Comparison of ENCODE assay signal across 1 cellular context in the genomic region with DNA sequence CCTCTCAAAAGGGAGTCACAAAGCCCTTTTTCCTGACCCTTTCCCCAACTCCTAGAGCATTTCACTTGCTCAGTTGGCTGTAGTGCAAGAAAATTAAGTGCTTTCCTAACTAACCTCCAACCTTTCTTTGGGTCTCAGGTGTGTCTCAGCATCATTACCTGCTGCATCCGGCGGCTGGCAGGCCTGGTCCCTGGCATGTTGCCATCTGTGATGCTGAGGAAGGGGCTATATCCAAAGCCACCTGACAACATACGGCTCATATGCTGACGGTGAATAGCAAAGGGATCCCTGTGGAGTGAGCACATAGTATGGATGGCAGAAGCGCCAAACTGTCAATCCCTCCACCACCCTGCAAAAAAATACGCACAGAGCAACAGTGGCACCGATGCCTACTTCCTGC.
TF ChIP-seq lines count a peak whose summit lies in the region.

No MANE protein-coding gene starts in this region.

TF ChIP-seq in IMR-90, 13 proteins besides CTCF, POLR2A, EP300 and RAD21:
- TF ChIP-seq CEBPB (IDR thresholded peaks at IDR 0.05; ENCODE audit: low read depth, low read length) (no peak), RFX5 (IDR thresholded peaks at IDR 0.05; ENCODE audit: low read depth, low read length) (no peak), RCOR1 (IDR thresholded peaks at IDR 0.05; ENCODE audit: insufficient replicate concordance, low read length) (no peak), MXI1 (IDR thresholded peaks at IDR 0.05; ENCODE audit: borderline replicate concordance, low read depth, low read length) (no peak), SMC3 (IDR thresholded peaks at IDR 0.05; ENCODE audit: low read depth, low read length) (no peak), MAFK (IDR thresholded peaks at IDR 0.05; ENCODE audit: low read depth, low read length) (no peak), BHLHE40 (IDR thresholded peaks at IDR 0.05; ENCODE audit: low read depth, low read length) (no peak), NFE2L2 (IDR thresholded peaks at IDR 0.05; ENCODE audit: low read depth, low read length) (no peak), FOS (IDR thresholded peaks at IDR 0.05; ENCODE audit: low read depth, low read length) (no peak), MAZ (IDR thresholded peaks at IDR 0.05; ENCODE audit: borderline replicate concordance, low read depth, low read length) (no peak)
